10 cellular contexts compared by ENCODE assay signal in the genomic region with DNA sequence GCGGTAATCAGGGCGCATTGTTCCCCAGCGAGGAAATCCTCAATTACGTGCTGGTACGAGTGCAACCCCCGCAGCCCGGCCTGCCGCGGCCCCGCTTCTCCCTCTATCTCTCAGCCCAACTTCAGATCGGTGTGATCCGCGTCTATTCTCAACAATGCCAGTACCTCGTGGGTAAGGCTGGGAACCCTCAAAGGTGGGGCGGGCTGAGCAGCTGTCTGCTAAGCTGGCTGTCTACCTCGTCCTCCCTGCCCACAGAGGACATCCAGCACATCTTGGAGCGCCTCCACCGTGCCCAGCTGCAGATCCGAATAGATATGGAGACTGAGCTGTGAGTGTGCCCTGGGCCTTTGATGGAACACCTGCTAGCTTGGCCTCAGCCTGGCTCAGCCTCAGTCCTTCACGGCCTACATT. TPM values are rescaled to one million over a fixed set of nuclear protein-coding genes. Genes with fewer than 3 reads are reported as not detected.
DNase-seq lines count a peak whose midpoint lies in the region; ATAC-seq and TF ChIP-seq lines count a peak whose summit lies in the region.
"Had no signal": no experiment of that assay in that cellular context is flagged by ENCODE, and none has a peak within 500 bp of the region (broad histone marks: within the 10 kb centered on the region; RNA-seq: fewer than 3 reads in every experiment).

No MANE protein-coding gene starts in this region.

- H3K36me3 Mint-ChIP-seq in CD4-positive, CD25-positive, alpha-beta regulatory T cell = peaks cover 18% of the 10 kb centered on the region
- H3K36me3 Mint-ChIP-seq in brain (peaks cover 4% of the 10 kb centered on the region), MCF 10A (ENCODE audit: insufficient read depth, unreplicated experiment) (peaks cover 31% of the 10 kb centered on the region)
- peaks cover 0 to 35% (median 8%) of the 10 kb centered on the region in 3 donors for H3K36me3 Mint-ChIP-seq in naive thymus-derived CD8-positive, alpha-beta T cell

- H3K9me3 Mint-ChIP-seq in CD4-positive, CD25-positive, alpha-beta regulatory T cell = peaks cover 0 to 2% (median 0%) of the 10 kb centered on the region in 7 donors
- H3K9me3 Mint-ChIP-seq in brain (no peaks in the 10 kb centered on the region), MCF 10A (ENCODE audit: unreplicated experiment) (no peaks in the 10 kb centered on the region)
- no peaks in the 10 kb centered on the region for H3K9me3 Mint-ChIP-seq in naive thymus-derived CD8-positive, alpha-beta T cell

- TF ChIP-seq CTCF in GM12865 (IDR thresholded peaks at IDR 0.05; ENCODE audit: insufficient read depth, low read depth, low read length, missing control alignments) (no peak), brain (conservative IDR thresholded peaks at IDR 0.05) (no peak), MCF 10A (IDR thresholded peaks at IDR 0.05; ENCODE audit: unreplicated experiment) (no peak)

- intact Hi-C loops in MCF 10A (cut with micrococcal nuclease) = no loop called here

- no peak overlapping the region for H3K4me3 ChIP-seq in CD4-positive, CD25-positive, alpha-beta regulatory T cell (ENCODE audit: low read depth, low read length)
- peak overlapping the region; percentile 48 for H3K4me3 ChIP-seq in GM12865 (ENCODE audit: low read depth, low read length)

- H3K36me3 ChIP-seq in CD4-positive, CD25-positive, alpha-beta regulatory T cell (ENCODE audit: control insufficient read depth, insufficient read depth, low read length) = peaks cover 20% of the 10 kb centered on the region

- POLR2A ChIA-PET in naive thymus-derived CD8-positive, alpha-beta T cell (lab: Charles Lee) = interaction anchor here (0.7 to 2.5 kb wide), 8 partner anchors 9 to 58 kb away, joined by 3 to 11 read pairs (median 3); partner anchors contain the start of genes CHMP4A, DCAF11, IPO4 and MDP1
- POLR2A ChIA-PET in MCF 10A (lab: Yijun Ruan, JAX) = interaction anchor here (1.2 kb wide), 1 partner anchor 8 kb away, joined by 3 read pairs; no protein-coding TSS in a partner anchor

- CTCF ChIA-PET in MCF 10A (lab: Yijun Ruan, JAX) = interaction anchor here (0.6 to 1.3 kb wide), 4 partner anchors 10 to 84 kb away, joined by 3 to 6 read pairs (median 5); partner anchors contain the start of gene IRF9

- peak in 1 of 3 donors; percentile 23 for DNase-seq in CD4-positive, CD25-positive, alpha-beta regulatory T cell
- DNase-seq in GM12865 (ENCODE audit: low read depth) (no peak), MCF 10A (ENCODE audit: unreplicated experiment) (no peak), HuH-7.5 (ENCODE audit: low spot score) (no peak), GDM1 (lab: John Stamatoyannopoulos, UW) (no peak), activated gamma-delta T cell treated with Interleukin-2 at 50 U/mL for 16 hours (no peak)
- no peak for DNase-seq in naive thymus-derived CD8-positive, alpha-beta T cell
- DNase-seq: activated T-cell treated with anti-CD3 and anti-CD28 coated beads, Interleukin-2, amount 50 U/mL, for 1 hour had no signal

- H3K27ac Mint-ChIP-seq in CD4-positive, CD25-positive, alpha-beta regulatory T cell = peak overlapping the region in 2 of 3 donors; percentile 56 to 76
- H3K27ac Mint-ChIP-seq in brain (peak overlapping the region in 3 of 5 experiments; percentile 13 to 97 (median 94)), MCF 10A (ENCODE audit: low read depth, unreplicated experiment) (no peak overlapping the region)
- H3K27ac Mint-ChIP-seq in naive thymus-derived CD8-positive, alpha-beta T cell = peak overlapping the region; percentile 34 to 91 (median 68)

- no peaks in the 10 kb centered on the region for H3K27me3 ChIP-seq in CD4-positive, CD25-positive, alpha-beta regulatory T cell (ENCODE audit: control insufficient read depth, insufficient read depth, low read length)

- BruUV-seq in MCF 10A (replicated peaks; lab: Mats Ljungman, UMichigan) = no TSS peak

- H3K4me1 Mint-ChIP-seq in CD4-positive, CD25-positive, alpha-beta regulatory T cell = peaks cover 0 to 47% (median 25%) of the 10 kb centered on the region in 4 donors
- H3K4me1 Mint-ChIP-seq in brain (peaks cover 8% of the 10 kb centered on the region), MCF 10A (ENCODE audit: insufficient read depth, unreplicated experiment) (peaks cover under 1% of the 10 kb centered on the region)
- peaks cover 14 to 37% (median 33%) of the 10 kb centered on the region in 4 donors for H3K4me1 Mint-ChIP-seq in naive thymus-derived CD8-positive, alpha-beta T cell

- ATAC-seq in CD4-positive, CD25-positive, alpha-beta regulatory T cell (ENCODE audit: low read depth in 2 of 2) = no peak
- ATAC-seq in naive thymus-derived CD8-positive, alpha-beta T cell = no peak

- H3K27ac ChIP-seq in CD4-positive, CD25-positive, alpha-beta regulatory T cell (ENCODE audit: insufficient read depth, low read length, poor library complexity, severe bottlenecking) = no peak overlapping the region

- peak overlapping the region; percentile 41 to 82 (median 54) for H3K4me3 Mint-ChIP-seq in CD4-positive, CD25-positive, alpha-beta regulatory T cell
- H3K4me3 Mint-ChIP-seq in brain (peak overlapping the region; percentile 44 to 95 (median 71)), MCF 10A (ENCODE audit: unreplicated experiment) (no peak overlapping the region)
- H3K4me3 Mint-ChIP-seq in naive thymus-derived CD8-positive, alpha-beta T cell = peak overlapping the region; percentile 47 to 97 (median 83)

- peaks cover 16% of the 10 kb centered on the region for H3K4me1 ChIP-seq in CD4-positive, CD25-positive, alpha-beta regulatory T cell (ENCODE audit: control insufficient read depth, insufficient read depth, low read length, poor library complexity, severe bottlenecking)

- no peaks in the 10 kb centered on the region for H3K9me3 ChIP-seq in CD4-positive, CD25-positive, alpha-beta regulatory T cell (ENCODE audit: control insufficient read depth in 2 of 2, low read length in 2 of 2)

- H3K27me3 Mint-ChIP-seq in CD4-positive, CD25-positive, alpha-beta regulatory T cell = peaks cover 5% of the 10 kb centered on the region
- peaks cover 10% of the 10 kb centered on the region for H3K27me3 Mint-ChIP-seq in brain
- no peaks in the 10 kb centered on the region for H3K27me3 Mint-ChIP-seq in naive thymus-derived CD8-positive, alpha-beta T cell
- H3K27me3 Mint-ChIP-seq in MCF 10A (ENCODE audit: insufficient read depth, unreplicated experiment) = no peaks in the 10 kb centered on the region

RNA-seq across cellular contexts. Expression of gene REC8, which starts 1.0 kb away (rescaled TPM):
- total RNA-seq in CD4-positive, CD25-positive, alpha-beta regulatory T cell = 145 TPM
- polyA plus RNA-seq in CD4-positive, CD25-positive, alpha-beta regulatory T cell = 10 to 100 TPM in 3 of 4 donors, 1 to 10 TPM in 1; 9.7 to 16.1 (median 12.0) TPM
- polyA plus RNA-seq in brain (ENCODE audit: insufficient read depth, low read depth, low replicate concordance) = 86.7 TPM
- total RNA-seq in naive thymus-derived CD8-positive, alpha-beta T cell = 10 to 100 TPM; 33.7 to 39.2 TPM
- polyA plus RNA-seq in naive thymus-derived CD8-positive, alpha-beta T cell = 10 to 100 TPM; 11.1 to 11.6 (median 11.2) TPM
- total RNA-seq in MCF 10A (2022) = 6.1 and 12.1 TPM in 2 replicates
- total RNA-seq: Daoy had no signal

RNA-seq across cellular contexts. Expression of gene IRF9, which starts 11.8 kb away (rescaled TPM):
- 369 TPM for total RNA-seq in CD4-positive, CD25-positive, alpha-beta regulatory T cell
- 100 to 1,000 TPM; 105 to 157 (median 119) TPM for polyA plus RNA-seq in CD4-positive, CD25-positive, alpha-beta regulatory T cell
- 42.6 TPM for polyA plus RNA-seq in brain (ENCODE audit: insufficient read depth, low read depth, low replicate concordance)
- total RNA-seq in naive thymus-derived CD8-positive, alpha-beta T cell = 100 to 1,000 TPM; 109 to 116 TPM
- 10 to 100 TPM; 46.6 to 68.6 (median 51.3) TPM for polyA plus RNA-seq in naive thymus-derived CD8-positive, alpha-beta T cell
- 13.6 and 23.8 TPM in 2 replicates for total RNA-seq in MCF 10A (2022)

RNA-seq across cellular contexts. Expression of gene IPO4, which starts 15.7 kb away (rescaled TPM):
- total RNA-seq in CD4-positive, CD25-positive, alpha-beta regulatory T cell = 33.7 TPM
- polyA plus RNA-seq in CD4-positive, CD25-positive, alpha-beta regulatory T cell = 10 to 100 TPM; 13.0 to 14.8 (median 14.1) TPM
- polyA plus RNA-seq in brain (ENCODE audit: insufficient read depth, low read depth, low replicate concordance) = 20.8 TPM
- total RNA-seq in naive thymus-derived CD8-positive, alpha-beta T cell = 10 to 100 TPM; 24.4 to 24.8 TPM
- polyA plus RNA-seq in naive thymus-derived CD8-positive, alpha-beta T cell = 10 to 100 TPM; 20.2 to 27.5 (median 21.1) TPM
- 57.2 and 100 TPM in 2 replicates for total RNA-seq in MCF 10A (2022)

RNA-seq across cellular contexts. Expression of gene TM9SF1, which starts 22.4 kb away (rescaled TPM):
- total RNA-seq in CD4-positive, CD25-positive, alpha-beta regulatory T cell = 20.0 TPM
- polyA plus RNA-seq in CD4-positive, CD25-positive, alpha-beta regulatory T cell = 10 to 100 TPM; 36.8 to 42.3 (median 40.0) TPM
- 57.8 TPM for polyA plus RNA-seq in brain (ENCODE audit: insufficient read depth, low read depth, low replicate concordance)
- 10 to 100 TPM; 19.4 to 22.1 TPM for total RNA-seq in naive thymus-derived CD8-positive, alpha-beta T cell
- 10 to 100 TPM; 23.1 to 29.8 (median 29.1) TPM for polyA plus RNA-seq in naive thymus-derived CD8-positive, alpha-beta T cell
- total RNA-seq in MCF 10A (2022) = 67.8 and 103 TPM in 2 replicates

RNA-seq across cellular contexts. Expression of gene RNF31, which starts 25.6 kb away (rescaled TPM):
- total RNA-seq in CD4-positive, CD25-positive, alpha-beta regulatory T cell = 82.4 TPM
- 10 to 100 TPM; 35.9 to 55.9 (median 41.1) TPM for polyA plus RNA-seq in CD4-positive, CD25-positive, alpha-beta regulatory T cell
- polyA plus RNA-seq in brain (ENCODE audit: insufficient read depth, low read depth, low replicate concordance) = 43.0 TPM
- 10 to 100 TPM; 85.7 to 91.4 TPM for total RNA-seq in naive thymus-derived CD8-positive, alpha-beta T cell
- 10 to 100 TPM; 34.1 to 45.3 (median 37.6) TPM for polyA plus RNA-seq in naive thymus-derived CD8-positive, alpha-beta T cell
- 62.2 and 67.4 TPM in 2 replicates for total RNA-seq in MCF 10A (2022)
